ENCODE assay signal across 9 cellular contexts in genomic region chrX:106726485-106727437, GRCh38. TPM values are rescaled to one million over a fixed set of nuclear protein-coding genes. Genes with fewer than 3 reads are reported as not detected.
DNase-seq lines count a peak whose midpoint lies in the region; ATAC-seq and TF ChIP-seq lines count a peak whose summit lies in the region.
"Had no signal": no experiment of that assay in that cellular context is flagged by ENCODE, and none has a peak within 500 bp of the region (broad histone marks: within the 10 kb centered on the region; RNA-seq: fewer than 3 reads in every experiment).

Gene RNF128, plus strand, starts transcription at chrX:106726701. Its CDS starts 213 bp downstream, at chrX:106726914.

- H3K36me3 Mint-ChIP-seq in endothelial cell (ENCODE audit: low read depth, unreplicated experiment) = peaks cover 4% of the 10 kb centered on the region
- no peaks in the 10 kb centered on the region for H3K36me3 Mint-ChIP-seq in mesothelial cell of epicardium
- no peaks in the 10 kb centered on the region for H3K36me3 Mint-ChIP-seq in type B pancreatic cell

- no peak for DNase-seq in AG04450 (ENCODE audit: low read depth, low spot score)
- DNase-seq in T follicular helper cell (ENCODE audit: low read depth) = peak; percentile 1
- peak; percentile 46 for DNase-seq in endothelial cell (ENCODE audit: low spot score)
- peak in 1 of 2 experiments; percentile 42 for DNase-seq in mesothelial cell of epicardium (ENCODE audit: low spot score in 2 of 2, unreplicated experiment in 2 of 2)
- DNase-seq in type B pancreatic cell (ENCODE audit: extremely low spot score, unreplicated experiment) = peak; percentile 66

- H3K27me3 Mint-ChIP-seq in endothelial cell (ENCODE audit: unreplicated experiment) (peaks cover 2% of the 10 kb centered on the region), mesothelial cell of epicardium (ENCODE audit: low read depth) (peaks cover 79% of the 10 kb centered on the region), type B pancreatic cell (peaks cover 46% of the 10 kb centered on the region)

- CTCF ChIA-PET in AG04450 (lab: Charles Lee) = interaction anchor here (0.6 to 1.8 kb wide), 2 partner anchors 106 to 107 kb away, joined by 3 to 4 read pairs; no protein-coding TSS in a partner anchor

- no peak within 1 kb of the TSS for H3K27ac Mint-ChIP-seq in endothelial cell (ENCODE audit: unreplicated experiment)
- H3K27ac Mint-ChIP-seq in mesothelial cell of epicardium = no peak within 1 kb of the TSS
- peak within 1 kb of the TSS; percentile 45 for H3K27ac Mint-ChIP-seq in type B pancreatic cell
- H3K27ac Mint-ChIP-seq: dendritic cell treated with granulocyte-macrophage colony-stimulating factor and Interleukin-4, amounts not matched to agents 40 ng/mL and 50 ng/mL, for 4 days had no signal

- H3K4me1 Mint-ChIP-seq in endothelial cell (ENCODE audit: unreplicated experiment) (peaks cover 8% of the 10 kb centered on the region), mesothelial cell of epicardium (peaks cover 9% of the 10 kb centered on the region), type B pancreatic cell (ENCODE audit: unreplicated experiment) (no peaks in the 10 kb centered on the region)

- H3K4me3 Mint-ChIP-seq in endothelial cell (ENCODE audit: unreplicated experiment) (peak within 1 kb of the TSS; percentile 95), mesothelial cell of epicardium (peak within 1 kb of the TSS; percentile 77), type B pancreatic cell (peak within 1 kb of the TSS; percentile 87)
- H3K4me3 Mint-ChIP-seq: dendritic cell treated with granulocyte-macrophage colony-stimulating factor and Interleukin-4, amounts not matched to agents 40 ng/mL and 50 ng/mL, for 4 days had no signal

- no peak within 1 kb of the TSS for H3K27ac ChIP-seq in AG04450 (ENCODE audit: low read depth, low read length)

- H3K9me3 Mint-ChIP-seq in endothelial cell (ENCODE audit: unreplicated experiment) = no peaks in the 10 kb centered on the region
- H3K9me3 Mint-ChIP-seq in mesothelial cell of epicardium = peaks cover 23% of the 10 kb centered on the region
- peaks cover 6% of the 10 kb centered on the region for H3K9me3 Mint-ChIP-seq in type B pancreatic cell
- H3K9me3 Mint-ChIP-seq: dendritic cell treated with granulocyte-macrophage colony-stimulating factor and Interleukin-4, amounts not matched to agents 40 ng/mL and 50 ng/mL, for 4 days had no signal

- H3K27me3 ChIP-seq in AG04450 (ENCODE audit: control insufficient read depth, insufficient read depth, low read length) = no peaks in the 10 kb centered on the region

- H3K4me3 ChIP-seq in AG04450 (ENCODE audit: low read depth, low read length) = peak within 1 kb of the TSS; percentile 72

- ATAC-seq in HG02759 (IDR thresholded peaks at IDR 0.05; ENCODE audit: unreplicated experiment) (peak; percentile 72), GM18907 (IDR thresholded peaks at IDR 0.05; ENCODE audit: unreplicated experiment) (no peak), HG03520 (IDR thresholded peaks at IDR 0.05; ENCODE audit: unreplicated experiment) (no peak)

- POLR2A ChIA-PET in AG04450 (lab: Yijun Ruan, JAX) = no interaction called here

- TF ChIP-seq CTCF in AG04450 (IDR thresholded peaks at IDR 0.05; ENCODE audit: low read depth, low read length) (no peak), endothelial cell (IDR thresholded peaks at IDR 0.05; ENCODE audit: unreplicated experiment) (no peak), mesothelial cell of epicardium (IDR thresholded peaks at IDR 0.05; ENCODE audit: unreplicated experiment) (no peak), type B pancreatic cell (conservative IDR thresholded peaks at IDR 0.05) (no peak)

- H3K9me3 ChIP-seq in AG04450 (ENCODE audit: control insufficient read depth, insufficient read depth, low read length) = no peaks in the 10 kb centered on the region

RNA-seq across cellular contexts. Expression of gene RNF128, which starts in this region (rescaled TPM):
- polyA plus RNA-seq in AG04450 (2011; rRNA removed) = 2.7 and 3.9 TPM in 2 replicates
- polyA minus RNA-seq in AG04450 (2011; rRNA and poly(A)+ RNA removed) = 2.6 and 2.8 TPM in 2 replicates
- total RNA-seq in endothelial cell (ENCODE audit: unreplicated experiment) (2.5 TPM), mesothelial cell of epicardium (0.43 to 0.86 TPM (median 0.58 TPM) in 3 replicates), type B pancreatic cell (ENCODE audit: low replicate concordance) (14.8 and 29.4 TPM in 2 replicates)
